In the genomic region with DNA sequence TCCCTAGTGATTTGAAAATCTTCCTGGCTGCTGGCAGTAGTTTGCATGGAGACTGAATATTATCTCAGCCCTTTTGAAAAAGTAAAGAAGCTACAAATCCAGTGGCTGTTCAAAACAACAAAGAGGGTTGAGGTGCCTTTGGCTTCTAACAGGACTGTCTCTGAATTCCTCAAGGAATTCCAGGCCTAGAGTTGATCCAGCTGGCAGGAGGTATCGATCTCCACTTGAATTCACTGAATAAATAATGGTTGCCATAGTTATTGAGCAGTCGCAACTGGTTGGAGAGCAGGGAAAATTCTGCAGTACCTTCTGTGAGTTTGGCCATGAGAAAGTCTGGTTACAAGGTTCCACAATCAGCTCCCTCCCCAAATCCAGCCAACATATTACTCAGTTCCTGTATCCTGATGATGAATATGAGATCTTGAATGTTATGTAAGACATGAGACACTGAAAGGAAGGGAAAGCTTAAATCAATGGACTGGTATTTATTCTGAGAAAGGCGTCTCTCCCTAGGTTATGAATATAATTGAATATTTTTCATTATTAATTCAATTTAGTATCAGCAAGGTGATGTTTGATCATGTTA, we compare ENCODE assay signal across 16 cellular contexts. TPM values are rescaled to one million over a fixed set of nuclear protein-coding genes. Genes with fewer than 3 reads are reported as not detected.
DNase-seq lines count a peak whose midpoint lies in the region; FAIRE-seq and TF ChIP-seq lines count a peak whose summit lies in the region.
"Had no signal": no experiment of that assay in that cellular context is flagged by ENCODE, and none has a peak within 500 bp of the region (broad histone marks: within the 10 kb centered on the region; RNA-seq: fewer than 3 reads in every experiment).

No MANE protein-coding gene starts in this region.

- H3K27ac Mint-ChIP-seq in neural progenitor cell: peak overlapping the region; percentile 96
- H3K27ac Mint-ChIP-seq: activated CD4-positive, alpha-beta T cell treated with anti-CD3 and anti-CD28 coated beads for 36 hours; activated T-cell treated with anti-CD3 and anti-CD28 coated beads, Interleukin-2, amount 50 U/mL, for 24 hours; IgD-negative memory B cell; T-cell had no signal

- no peak overlapping the region for H2BK20ac ChIP-seq in H1 (ENCODE audit: low read length)

- H3K36me3 ChIP-seq in GM23248 (ENCODE audit: low read depth): no peaks in the 10 kb centered on the region
- H3K36me3 ChIP-seq in H1 (ENCODE audit: control insufficient read depth in 2 of 4, insufficient read depth in 4 of 4, low read length in 3 of 4): no peaks in the 10 kb centered on the region
- no peaks in the 10 kb centered on the region for H3K36me3 ChIP-seq in neural progenitor cell
- H3K36me3 ChIP-seq in smooth muscle cell (ENCODE audit: low read depth): no peaks in the 10 kb centered on the region

- H2BK15ac ChIP-seq in H1 (ENCODE audit: low read length): no peak overlapping the region

- H3K9me3 ChIP-seq in GM23248 (ENCODE audit: low read depth) (no peaks in the 10 kb centered on the region), H1 (ENCODE audit: insufficient read depth in 2 of 2, low read depth in 1 of 2, low read length in 1 of 2) (no peaks in the 10 kb centered on the region), neural progenitor cell (ENCODE audit: low read depth) (no peaks in the 10 kb centered on the region), smooth muscle cell (replicated peaks; ENCODE audit: low read depth) (no peaks in the 10 kb centered on the region)
- H3K9me3 ChIP-seq: gastrocnemius medialis had no signal

- H3K9me2 ChIP-seq in GM23248 (ENCODE audit: insufficient read depth): no peaks in the 10 kb centered on the region

- H3K27me3 Mint-ChIP-seq in neural progenitor cell (ENCODE audit: insufficient read depth, low read depth): no peaks in the 10 kb centered on the region
- H3K27me3 Mint-ChIP-seq: activated CD4-positive, alpha-beta T cell treated with anti-CD3 and anti-CD28 coated beads for 36 hours; activated T-cell treated with anti-CD3 and anti-CD28 coated beads, Interleukin-2, amount 50 U/mL, for 24 hours; IgD-negative memory B cell; naive B cell; T-cell had no signal

- no peak overlapping the region for H4K5ac ChIP-seq in H1 (ENCODE audit: insufficient read length, low read depth, low read length)

- H2BK5ac ChIP-seq in H1 (ENCODE audit: low read depth, low read length): no peak overlapping the region

- peak; percentile 92 for FAIRE-seq in H1 (lab: Jason Lieb, UNC)

- WGBS in GM23248 (ENCODE audit: low coverage in 1 of 2, low lambda C conversion rate in 2 of 2, missing lambda C conversion rate in 2 of 2), 2 experiments: 31 to 40% methylated on average over 3 of the region's 3 CpGs
- WGBS in H1 (ENCODE audit: extremely low coverage in 1 of 2, insufficient coverage in 1 of 2, insufficient read length in 1 of 2, insufficient replicate concordance in 2 of 2, low coverage in 1 of 2, low lambda C conversion rate in 2 of 2, missing lambda C conversion rate in 1 of 2), 2 experiments: 70% methylated on average over 3 of the region's 3 CpGs; no CpG with 5 or more reads in 1 of the 2 experiments
- 91% methylated on average over 3 of the region's 3 CpGs for WGBS in smooth muscle cell (ENCODE audit: low lambda C conversion rate)

- H3K27ac ChIP-seq in GM23248: peak overlapping the region; percentile 38
- no peak overlapping the region for H3K27ac ChIP-seq in H1 (ENCODE audit: low read depth, low read length)
- H3K27ac ChIP-seq in neural progenitor cell: no peak overlapping the region
- no peak overlapping the region for H3K27ac ChIP-seq in smooth muscle cell (ENCODE audit: low read depth)
- H3K27ac ChIP-seq: gastrocnemius medialis had no signal

- H3K27me3 ChIP-seq in GM23248 (replicated peaks; ENCODE audit: insufficient read depth) (no peaks in the 10 kb centered on the region), H1 (replicated peaks in 1 of 4; ENCODE audit: control insufficient read depth in 3 of 4, extremely low read depth in 1 of 4, insufficient read depth in 3 of 4, low read length in 3 of 4) (no peaks in the 10 kb centered on the region), neural progenitor cell (no peaks in the 10 kb centered on the region), smooth muscle cell (ENCODE audit: low read depth) (no peaks in the 10 kb centered on the region)
- H3K27me3 ChIP-seq: gastrocnemius medialis had no signal

- no peak overlapping the region for H4K8ac ChIP-seq in H1 (ENCODE audit: extremely low read depth, insufficient read depth, low read length)

- no peak overlapping the region for H2AK5ac ChIP-seq in H1 (ENCODE audit: low read depth, low read length)

- no peak overlapping the region for H4K91ac ChIP-seq in H1 (replicated peaks; ENCODE audit: insufficient read length, low read length)

- no peak overlapping the region for H3K4ac ChIP-seq in H1 (replicated peaks; ENCODE audit: insufficient read length, low read depth, low read length)

- no peak overlapping the region for H2BK12ac ChIP-seq in H1 (ENCODE audit: low read depth, low read length)

- no peak for TF ChIP-seq RAD21 in H1 (IDR thresholded peaks at IDR 0.05 in 1 of 2, conservative IDR thresholded peaks at IDR 0.05 in 1 of 2; ENCODE audit: low read depth in 2 of 2, low read length in 2 of 2)

- no peak overlapping the region for H3K9ac ChIP-seq in GM23248
- no peak overlapping the region; a peak in 1 of 7 replicates for H3K9ac ChIP-seq in H1 (replicated peaks in 1 of 4; ENCODE audit: extremely low read depth in 1 of 4, low read depth in 3 of 4, low read length in 3 of 4)
- no peak overlapping the region for H3K9ac ChIP-seq in neural progenitor cell
- no peak overlapping the region for H3K9ac ChIP-seq in smooth muscle cell (ENCODE audit: low read depth)

- no peaks in the 10 kb centered on the region for H3K79me1 ChIP-seq in H1 (ENCODE audit: low read depth, low read length)

- H3K79me2 ChIP-seq in GM23248 (ENCODE audit: insufficient read depth) (no peaks in the 10 kb centered on the region), H1 (ENCODE audit: control insufficient read depth in 1 of 2, insufficient read depth in 2 of 2, low read length in 2 of 2) (no peaks in the 10 kb centered on the region), neural progenitor cell (ENCODE audit: low read depth) (no peaks in the 10 kb centered on the region), smooth muscle cell (ENCODE audit: low read depth) (no peaks in the 10 kb centered on the region)

- in situ Hi-C loops in GM23248 (cut with MboI): no loop called here

- H3K23ac ChIP-seq in H1 (ENCODE audit: insufficient read length): no peak overlapping the region

- H2AFZ ChIP-seq in GM23248: peak overlapping the region; percentile 43
- H2AFZ ChIP-seq in H1 (ENCODE audit: low read length): no peak overlapping the region
- H2AFZ ChIP-seq in neural progenitor cell (replicated peaks): no peak overlapping the region
- no peak overlapping the region for H2AFZ ChIP-seq in smooth muscle cell (ENCODE audit: low read depth)

- peak overlapping the region; percentile 50 for H3K4me3 Mint-ChIP-seq in neural progenitor cell
- H3K4me3 Mint-ChIP-seq: activated CD4-positive, alpha-beta T cell treated with anti-CD3 and anti-CD28 coated beads for 36 hours; activated T-cell treated with anti-CD3 and anti-CD28 coated beads, Interleukin-2, amount 50 U/mL, for 24 hours; IgD-negative memory B cell; naive B cell; T-cell had no signal

- H3K4me3 ChIP-seq in GM23248: no peak overlapping the region
- no peak overlapping the region; a peak in 1 of 8 replicates for H3K4me3 ChIP-seq in H1 (ENCODE audit: extremely low read depth in 1 of 4, insufficient read depth in 2 of 4, low read depth in 3 of 4, low read length in 4 of 4)
- H3K4me3 ChIP-seq in neural progenitor cell: no peak overlapping the region
- H3K4me3 ChIP-seq in smooth muscle cell: no peak overlapping the region
- H3K4me3 ChIP-seq: gastrocnemius medialis had no signal

- peaks cover 1% of the 10 kb centered on the region for H3K36me3 Mint-ChIP-seq in neural progenitor cell
- H3K36me3 Mint-ChIP-seq: naive B cell had no signal

- H3K18ac ChIP-seq in H1 (ENCODE audit: extremely low read depth, low read length): no peak overlapping the region

- peaks cover 2% of the 10 kb centered on the region for H3K9me3 Mint-ChIP-seq in neural progenitor cell
- H3K9me3 Mint-ChIP-seq: activated T-cell treated with anti-CD3 and anti-CD28 coated beads, Interleukin-2, amount 50 U/mL, for 24 hours; T-cell had no signal

- TF ChIP-seq CTCF in H1 (IDR thresholded peaks at IDR 0.05; ENCODE audit: control extremely low read depth in 1 of 3, insufficient read depth in 1 of 3, low read depth in 1 of 3, low read length in 3 of 3) (no peak), neural progenitor cell (IDR thresholded peaks at IDR 0.05) (no peak), smooth muscle cell (IDR thresholded peaks at IDR 0.05; ENCODE audit: borderline replicate concordance, insufficient read depth, poor library complexity, severe bottlenecking) (no peak)

- POLR2A ChIA-PET in H1 (lab: Charles Lee; ENCODE audit: partially characterized antibody): interaction anchor here (0.6 to 1.4 kb wide), 4 partner anchors 8 to 645 kb away, joined by 3 to 4 read pairs (median 3); no protein-coding TSS in a partner anchor

- DNase-seq in GM23248 (peak; percentile 79), NCI-H146 treated with DMSO at 0.1 percent for 48 hours (lab: John Stamatoyannopoulos, UW; ENCODE audit: unreplicated experiment) (peak; percentile 62), H1 (ENCODE audit: low read depth in 1 of 2, low spot score in 2 of 2) (peak in 1 of 2 experiments; percentile 7), neural progenitor cell (ENCODE audit: low spot score) (peak; percentile 64), dedifferentiated amniotic fluid mesenchymal stem cell (ENCODE audit: extremely low spot score) (no peak), NCI-H2107 treated with DMSO at 0.1 percent for 48 hours (lab: John Stamatoyannopoulos, UW; ENCODE audit: unreplicated experiment) (no peak), smooth muscle cell (lab: John Stamatoyannopoulos, UW; ENCODE audit: unreplicated experiment) (no peak)
- DNase-seq: activated CD4-positive, alpha-beta T cell treated with anti-CD3 and anti-CD28 coated beads for 36 hours; activated T-cell treated with anti-CD3 and anti-CD28 coated beads, Interleukin-2, amount 50 U/mL, for 24 hours; gastrocnemius medialis; left cardiac atrium; naive B cell; NCI-H187; substantia nigra; T-cell had no signal

- no peak overlapping the region for H3K4me2 ChIP-seq in GM23248 (ENCODE audit: unreplicated experiment)
- 0 out of 4 replicates have a peak overlapping the region, but pooled peaks of 1 of the 2 experiments have one; percentile 4 for H3K4me2 ChIP-seq in H1 (ENCODE audit: insufficient read depth in 1 of 2, low read depth in 2 of 2, low read length in 2 of 2)
- peak overlapping the region; percentile 39 for H3K4me2 ChIP-seq in neural progenitor cell
- no peak overlapping the region for H3K4me2 ChIP-seq in smooth muscle cell

- H4K20me1 ChIP-seq in GM23248 (ENCODE audit: insufficient read depth): no peaks in the 10 kb centered on the region
- no peaks in the 10 kb centered on the region for H4K20me1 ChIP-seq in H1 (replicated peaks in 1 of 2; ENCODE audit: control insufficient read depth in 1 of 2, insufficient read depth in 2 of 2, low read length in 2 of 2)
- no peaks in the 10 kb centered on the region for H4K20me1 ChIP-seq in neural progenitor cell (ENCODE audit: low read depth)
- no peaks in the 10 kb centered on the region for H4K20me1 ChIP-seq in smooth muscle cell (ENCODE audit: low read depth)

- H3K4me1 Mint-ChIP-seq in neural progenitor cell: peaks cover 38% of the 10 kb centered on the region
- H3K4me1 Mint-ChIP-seq: activated CD4-positive, alpha-beta T cell treated with anti-CD3 and anti-CD28 coated beads for 36 hours; IgD-negative memory B cell; naive B cell; T-cell had no signal

- H3K4me1 ChIP-seq in GM23248 (ENCODE audit: insufficient read depth) (0 out of 2 replicates have a peak, but pooled peaks cover 3% of the 10 kb centered on the region), H1 (replicated peaks in 1 of 4; ENCODE audit: control insufficient read depth in 3 of 4, insufficient read depth in 4 of 4, low read length in 3 of 4) (peaks cover 0 to 5% (median 4%) of the 10 kb centered on the region in 4 experiments; a peak in 3 of 7 replicates), neural progenitor cell (peaks cover 20% of the 10 kb centered on the region), smooth muscle cell (ENCODE audit: low read depth) (peaks cover 3% of the 10 kb centered on the region)
- H3K4me1 ChIP-seq: gastrocnemius medialis had no signal

- no peaks in the 10 kb centered on the region for H3K23me2 ChIP-seq in H1 (ENCODE audit: low read depth, low read length)

- H3F3A ChIP-seq in GM23248 (ENCODE audit: insufficient read depth): 0 out of 2 replicates have a peak, but pooled peaks cover 4% of the 10 kb centered on the region
- H3F3A ChIP-seq in neural progenitor cell (ENCODE audit: low read depth): no peaks in the 10 kb centered on the region
- no peaks in the 10 kb centered on the region for H3F3A ChIP-seq in smooth muscle cell (ENCODE audit: low read depth)

- no peak for TF ChIP-seq POLR2A in H1 (IDR thresholded peaks at IDR 0.05; ENCODE audit: control extremely low read depth in 1 of 2, low read depth in 2 of 2, low read length in 2 of 2)

- H3K14ac ChIP-seq in H1 (ENCODE audit: insufficient read length): no peak overlapping the region

- H2BK120ac ChIP-seq in H1 (replicated peaks; ENCODE audit: low read depth, low read length): no peak overlapping the region

- no peak overlapping the region for H3K56ac ChIP-seq in H1 (replicated peaks; ENCODE audit: insufficient read length, low read depth, low read length)

- TF ChIP-seq EP300 in H1 (IDR thresholded peaks at IDR 0.05; ENCODE audit: borderline replicate concordance in 1 of 2, low read depth in 2 of 2, low read length in 2 of 2): no peak

- CTCF ChIA-PET in H1 (lab: Charles Lee; ENCODE audit: partially characterized antibody): interaction anchor here (0.6 to 2.9 kb wide), 5 partner anchors 28 to 441 kb away, joined by 3 to 13 read pairs (median 3); a partner anchor contains a TSS

RNA-seq across cellular contexts. Expression of a gene that starts 37.8 kb away (rescaled TPM):
- 1.4 and 1.8 TPM in 2 replicates for total RNA-seq in GM23248 (2014; rRNA removed; shearing (Covaris generic))
- polyA plus RNA-seq in GM23248 (2016; fragmentation: Nextera tagmentation; extraction: Ambion mirVana) (0.56 and 1.0 TPM in 2 replicates), H1 (2011; rRNA removed) (0.05 and 0.06 TPM in 2 replicates), smooth muscle cell (7.8 and 12.8 TPM in 2 replicates)
- 0.23 and 0.30 TPM in 2 replicates for total RNA-seq in H1 (2021; fragmentation: NEBNext Ultra II Directional; extraction: Animal tissue kit (Norgen Biotek cat#: 25700))
- polyA plus RNA-seq in H1 (2011; cell fraction: cytosol; rRNA removed): 0.05 TPM
- 0.23 TPM for polyA plus RNA-seq in H1 (2011; cell fraction: nucleus; rRNA removed)
- polyA plus RNA-seq in H1 (2012, experiment 1 of 2): 0.04 to 0.11 TPM (median 0.07 TPM) in 4 replicates
- polyA plus RNA-seq in H1 (2012, experiment 2 of 2): 0.04 TPM
- polyA plus RNA-seq in H1 (2013, experiment 1 of 2): 0.14 TPM
- 0.13 TPM for polyA plus RNA-seq in H1 (2013, experiment 2 of 2)
- 0.16 TPM in 1 of 2 replicates, not detected in the other for polyA minus RNA-seq in H1 (2011; rRNA and poly(A)+ RNA removed)
- polyA minus RNA-seq in H1 (2011; cell fraction: cytosol; rRNA and poly(A)+ RNA removed): 0.29 TPM
- 0.30 TPM for polyA minus RNA-seq in H1 (2011; cell fraction: nucleus; rRNA and poly(A)+ RNA removed)
- total RNA-seq in neural progenitor cell (ENCODE audit: low replicate concordance) (0.26 and 0.59 TPM in 2 replicates), smooth muscle cell (23.5 and 30.4 TPM in 2 replicates)

RNA-seq across cellular contexts. Expression of a gene that starts 47.0 kb away (rescaled TPM):
- total RNA-seq in GM23248 (2014; rRNA removed; shearing (Covaris generic)): 9.0 and 16.9 TPM in 2 replicates
- polyA plus RNA-seq in GM23248 (2016; fragmentation: Nextera tagmentation; extraction: Ambion mirVana) (17.0 and 17.4 TPM in 2 replicates), H1 (2011; rRNA removed) (4.3 and 4.5 TPM in 2 replicates), smooth muscle cell (11.1 and 16.3 TPM in 2 replicates)
- total RNA-seq in H1 (2021; fragmentation: NEBNext Ultra II Directional; extraction: Animal tissue kit (Norgen Biotek cat#: 25700)): 16.3 TPM in 2 replicates
- 5.9 TPM for polyA plus RNA-seq in H1 (2011; cell fraction: cytosol; rRNA removed)
- 4.8 TPM for polyA plus RNA-seq in H1 (2011; cell fraction: nucleus; rRNA removed)
- 5.4 to 8.7 TPM (median 7.6 TPM) in 4 replicates for polyA plus RNA-seq in H1 (2012, experiment 1 of 2)
- polyA plus RNA-seq in H1 (2012, experiment 2 of 2): 0.62 TPM
- 10.5 TPM for polyA plus RNA-seq in H1 (2013, experiment 1 of 2)
- polyA plus RNA-seq in H1 (2013, experiment 2 of 2): 10.1 TPM
- polyA minus RNA-seq in H1 (2011; rRNA and poly(A)+ RNA removed): 11.2 and 11.3 TPM in 2 replicates
- polyA minus RNA-seq in H1 (2011; cell fraction: cytosol; rRNA and poly(A)+ RNA removed): 8.7 TPM
- polyA minus RNA-seq in H1 (2011; cell fraction: nucleus; rRNA and poly(A)+ RNA removed): 17.1 TPM
- total RNA-seq in neural progenitor cell (ENCODE audit: low replicate concordance) (31.7 and 34.4 TPM in 2 replicates), smooth muscle cell (15.9 and 21.8 TPM in 2 replicates)

Comparison
In these comparisons a context has a peak if more than half of its experiments do, and no peak if none do; other contexts are left out.
1. DNase-seq: peak in GM23248 (single experiment), NCI-H146 treated with DMSO at 0.1 percent for 48 hours (single experiment) and neural progenitor cell (single experiment); none in dedifferentiated amniotic fluid mesenchymal stem cell (single experiment), NCI-H2107 treated with DMSO at 0.1 percent for 48 hours (single experiment) and smooth muscle cell (single experiment).